In the genomic region with DNA sequence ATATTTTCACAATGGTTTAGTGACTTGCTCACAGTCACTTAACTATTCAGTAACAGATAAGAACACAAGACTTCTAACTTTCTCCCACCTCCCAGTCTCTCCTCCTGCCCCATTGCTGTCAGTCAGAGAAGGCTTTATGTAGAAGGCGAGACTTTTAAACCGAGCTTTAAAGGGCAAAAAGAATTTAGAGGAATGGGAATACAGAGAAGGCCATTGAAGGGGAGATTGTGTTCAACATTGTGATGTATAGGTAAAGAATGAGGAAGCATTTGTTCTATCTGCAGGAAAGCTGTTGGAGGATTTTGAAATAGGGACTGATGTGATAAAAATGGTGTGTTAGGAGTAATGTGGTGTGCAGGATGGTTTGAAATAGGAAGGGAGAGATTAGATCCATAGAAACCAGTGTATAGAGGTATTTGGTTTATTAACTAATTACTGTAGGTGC, we compare ENCODE assay signal across 1 cellular context.
TF ChIP-seq lines count a peak whose summit lies in the region.

No MANE protein-coding gene starts in this region.

TF ChIP-seq in GM23338, 12 proteins besides CTCF, POLR2A, EP300 and RAD21 (continued from another document):
- TF ChIP-seq, protein P1, sequence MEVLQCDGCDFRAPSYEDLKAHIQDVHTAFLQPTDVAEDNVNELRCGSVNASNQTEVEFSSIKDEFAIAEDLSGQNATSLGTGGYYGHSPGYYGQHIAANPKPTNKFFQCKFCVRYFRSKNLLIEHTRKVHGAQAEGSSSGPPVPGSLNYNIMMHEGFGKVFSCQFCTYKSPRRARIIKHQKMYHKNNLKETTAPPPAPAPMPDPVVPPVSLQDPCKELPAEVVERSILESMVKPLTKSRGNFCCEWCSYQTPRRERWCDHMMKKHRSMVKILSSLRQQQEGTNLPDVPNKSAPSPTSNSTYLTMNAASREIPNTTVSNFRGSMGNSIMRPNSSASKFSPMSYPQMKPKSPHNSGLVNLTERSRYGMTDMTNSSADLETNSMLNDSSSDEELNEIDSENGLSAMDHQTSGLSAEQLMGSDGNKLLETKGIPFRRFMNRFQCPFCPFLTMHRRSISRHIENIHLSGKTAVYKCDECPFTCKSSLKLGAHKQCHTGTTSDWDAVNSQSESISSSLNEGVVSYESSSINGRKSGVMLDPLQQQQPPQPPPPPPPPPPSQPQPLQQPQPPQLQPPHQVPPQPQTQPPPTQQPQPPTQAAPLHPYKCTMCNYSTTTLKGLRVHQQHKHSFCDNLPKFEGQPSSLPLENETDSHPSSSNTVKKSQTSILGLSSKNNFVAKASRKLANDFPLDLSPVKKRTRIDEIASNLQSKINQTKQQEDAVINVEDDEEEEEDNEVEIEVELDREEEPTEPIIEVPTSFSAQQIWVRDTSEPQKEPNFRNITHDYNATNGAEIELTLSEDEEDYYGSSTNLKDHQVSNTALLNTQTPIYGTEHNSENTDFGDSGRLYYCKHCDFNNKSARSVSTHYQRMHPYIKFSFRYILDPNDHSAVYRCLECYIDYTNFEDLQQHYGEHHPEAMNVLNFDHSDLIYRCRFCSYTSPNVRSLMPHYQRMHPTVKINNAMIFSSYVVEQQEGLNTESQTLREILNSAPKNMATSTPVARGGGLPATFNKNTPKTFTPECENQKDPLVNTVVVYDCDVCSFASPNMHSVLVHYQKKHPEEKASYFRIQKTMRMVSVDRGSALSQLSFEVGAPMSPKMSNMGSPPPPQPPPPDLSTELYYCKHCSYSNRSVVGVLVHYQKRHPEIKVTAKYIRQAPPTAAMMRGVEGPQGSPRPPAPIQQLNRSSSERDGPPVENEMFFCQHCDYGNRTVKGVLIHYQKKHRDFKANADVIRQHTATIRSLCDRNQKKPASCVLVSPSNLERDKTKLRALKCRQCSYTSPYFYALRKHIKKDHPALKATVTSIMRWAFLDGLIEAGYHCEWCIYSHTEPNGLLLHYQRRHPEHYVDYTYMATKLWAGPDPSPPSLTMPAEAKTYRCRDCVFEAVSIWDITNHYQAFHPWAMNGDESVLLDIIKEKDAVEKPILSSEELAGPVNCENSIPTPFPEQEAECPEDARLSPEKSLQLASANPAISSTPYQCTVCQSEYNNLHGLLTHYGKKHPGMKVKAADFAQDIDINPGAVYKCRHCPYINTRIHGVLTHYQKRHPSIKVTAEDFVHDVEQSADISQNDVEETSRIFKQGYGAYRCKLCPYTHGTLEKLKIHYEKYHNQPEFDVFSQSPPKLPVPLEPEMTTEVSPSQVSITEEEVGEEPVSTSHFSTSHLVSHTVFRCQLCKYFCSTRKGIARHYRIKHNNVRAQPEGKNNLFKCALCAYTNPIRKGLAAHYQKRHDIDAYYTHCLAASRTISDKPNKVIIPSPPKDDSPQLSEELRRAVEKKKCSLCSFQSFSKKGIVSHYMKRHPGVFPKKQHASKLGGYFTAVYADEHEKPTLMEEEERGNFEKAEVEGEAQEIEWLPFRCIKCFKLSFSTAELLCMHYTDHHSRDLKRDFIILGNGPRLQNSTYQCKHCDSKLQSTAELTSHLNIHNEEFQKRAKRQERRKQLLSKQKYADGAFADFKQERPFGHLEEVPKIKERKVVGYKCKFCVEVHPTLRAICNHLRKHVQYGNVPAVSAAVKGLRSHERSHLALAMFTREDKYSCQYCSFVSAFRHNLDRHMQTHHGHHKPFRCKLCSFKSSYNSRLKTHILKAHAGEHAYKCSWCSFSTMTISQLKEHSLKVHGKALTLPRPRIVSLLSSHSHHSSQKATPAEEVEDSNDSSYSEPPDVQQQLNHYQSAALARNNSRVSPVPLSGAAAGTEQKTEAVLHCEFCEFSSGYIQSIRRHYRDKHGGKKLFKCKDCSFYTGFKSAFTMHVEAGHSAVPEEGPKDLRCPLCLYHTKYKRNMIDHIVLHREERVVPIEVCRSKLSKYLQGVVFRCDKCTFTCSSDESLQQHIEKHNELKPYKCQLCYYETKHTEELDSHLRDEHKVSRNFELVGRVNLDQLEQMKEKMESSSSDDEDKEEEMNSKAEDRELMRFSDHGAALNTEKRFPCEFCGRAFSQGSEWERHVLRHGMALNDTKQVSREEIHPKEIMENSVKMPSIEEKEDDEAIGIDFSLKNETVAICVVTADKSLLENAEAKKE (CRISPR knock-in tag; IDR thresholded peaks at IDR 0.05): no peak
- TF ChIP-seq EZH2phosphoT487 (IDR thresholded peaks at IDR 0.05; ENCODE audit: unreplicated experiment): no peak
- no peak for TF ChIP-seq EZH2 (IDR thresholded peaks at IDR 0.05; ENCODE audit: low read depth, unreplicated experiment)
- no peak for TF ChIP-seq JUNB (IDR thresholded peaks at IDR 0.05; ENCODE audit: unreplicated experiment)
- TF ChIP-seq, protein P2, sequence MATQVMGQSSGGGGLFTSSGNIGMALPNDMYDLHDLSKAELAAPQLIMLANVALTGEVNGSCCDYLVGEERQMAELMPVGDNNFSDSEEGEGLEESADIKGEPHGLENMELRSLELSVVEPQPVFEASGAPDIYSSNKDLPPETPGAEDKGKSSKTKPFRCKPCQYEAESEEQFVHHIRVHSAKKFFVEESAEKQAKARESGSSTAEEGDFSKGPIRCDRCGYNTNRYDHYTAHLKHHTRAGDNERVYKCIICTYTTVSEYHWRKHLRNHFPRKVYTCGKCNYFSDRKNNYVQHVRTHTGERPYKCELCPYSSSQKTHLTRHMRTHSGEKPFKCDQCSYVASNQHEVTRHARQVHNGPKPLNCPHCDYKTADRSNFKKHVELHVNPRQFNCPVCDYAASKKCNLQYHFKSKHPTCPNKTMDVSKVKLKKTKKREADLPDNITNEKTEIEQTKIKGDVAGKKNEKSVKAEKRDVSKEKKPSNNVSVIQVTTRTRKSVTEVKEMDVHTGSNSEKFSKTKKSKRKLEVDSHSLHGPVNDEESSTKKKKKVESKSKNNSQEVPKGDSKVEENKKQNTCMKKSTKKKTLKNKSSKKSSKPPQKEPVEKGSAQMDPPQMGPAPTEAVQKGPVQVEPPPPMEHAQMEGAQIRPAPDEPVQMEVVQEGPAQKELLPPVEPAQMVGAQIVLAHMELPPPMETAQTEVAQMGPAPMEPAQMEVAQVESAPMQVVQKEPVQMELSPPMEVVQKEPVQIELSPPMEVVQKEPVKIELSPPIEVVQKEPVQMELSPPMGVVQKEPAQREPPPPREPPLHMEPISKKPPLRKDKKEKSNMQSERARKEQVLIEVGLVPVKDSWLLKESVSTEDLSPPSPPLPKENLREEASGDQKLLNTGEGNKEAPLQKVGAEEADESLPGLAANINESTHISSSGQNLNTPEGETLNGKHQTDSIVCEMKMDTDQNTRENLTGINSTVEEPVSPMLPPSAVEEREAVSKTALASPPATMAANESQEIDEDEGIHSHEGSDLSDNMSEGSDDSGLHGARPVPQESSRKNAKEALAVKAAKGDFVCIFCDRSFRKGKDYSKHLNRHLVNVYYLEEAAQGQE (IDR thresholded peaks at IDR 0.05; ENCODE audit: unreplicated experiment): no peak
- no peak for TF ChIP-seq STAT1 (IDR thresholded peaks at IDR 0.05; ENCODE audit: unreplicated experiment)
- TF ChIP-seq ZNF331 (CRISPR knock-in tag; IDR thresholded peaks at IDR 0.05; ENCODE audit: low read depth): no peak
- TF ChIP-seq, protein P3, sequence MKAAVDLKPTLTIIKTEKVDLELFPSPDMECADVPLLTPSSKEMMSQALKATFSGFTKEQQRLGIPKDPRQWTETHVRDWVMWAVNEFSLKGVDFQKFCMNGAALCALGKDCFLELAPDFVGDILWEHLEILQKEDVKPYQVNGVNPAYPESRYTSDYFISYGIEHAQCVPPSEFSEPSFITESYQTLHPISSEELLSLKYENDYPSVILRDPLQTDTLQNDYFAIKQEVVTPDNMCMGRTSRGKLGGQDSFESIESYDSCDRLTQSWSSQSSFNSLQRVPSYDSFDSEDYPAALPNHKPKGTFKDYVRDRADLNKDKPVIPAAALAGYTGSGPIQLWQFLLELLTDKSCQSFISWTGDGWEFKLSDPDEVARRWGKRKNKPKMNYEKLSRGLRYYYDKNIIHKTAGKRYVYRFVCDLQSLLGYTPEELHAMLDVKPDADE (IDR thresholded peaks at IDR 0.05): no peak
- no peak for TF ChIP-seq NANOG (IDR thresholded peaks at IDR 0.05; ENCODE audit: borderline replicate concordance)
- TF ChIP-seq CREB1 (CRISPR knock-in tag; IDR thresholded peaks at IDR 0.05; ENCODE audit: low read depth): no peak
- no peak for TF ChIP-seq ZNF114 (CRISPR knock-in tag; IDR thresholded peaks at IDR 0.05)
